Comparison of ENCODE assay signal across 10 cellular contexts in genomic region chr16:23424292-23424958, GRCh38. TPM values are rescaled to one million over a fixed set of nuclear protein-coding genes. Genes with fewer than 3 reads are reported as not detected.
A peak's percentile ranks its signal among the peaks of the same experiment; 100 is the strongest.
DNase-seq lines count a peak whose midpoint lies in the region; ATAC-seq and TF ChIP-seq lines count a peak whose summit lies in the region.
"Had no signal": no experiment of that assay in that cellular context is flagged by ENCODE, and none has a peak within 500 bp of the region (broad histone marks: within the 10 kb centered on the region; RNA-seq: fewer than 3 reads in every experiment).

No MANE protein-coding gene starts in this region.

- POLR2A ChIA-PET in PC-3 (lab: Charles Lee; ENCODE audit: unreplicated experiment) = interaction anchor here (0.6 kb wide), 2 partner anchors 12 to 86 kb away, joined by 4 to 5 read pairs; partner anchors contain the start of gene GGA2

- TF ChIP-seq CTCF in PC-3 (conservative IDR thresholded peaks at IDR 0.05; ENCODE audit: low read depth, low read length) = no peak
- TF ChIP-seq CTCF in testis (IDR thresholded peaks at IDR 0.05) = no peak

- no peak for TF ChIP-seq POLR2A in testis (IDR thresholded peaks at IDR 0.05)

- H3K9me3 ChIP-seq in PC-3 (ENCODE audit: low read length) (no peaks in the 10 kb centered on the region), testis (no peaks in the 10 kb centered on the region)

- CTCF ChIA-PET in PC-3 (lab: Charles Lee) = interaction anchor here (0.5 to 1.8 kb wide), 7 partner anchors 8 to 114 kb away, joined by 3 to 8 read pairs (median 4); no protein-coding TSS in a partner anchor

- 87 to 91% methylated on average over 14 of the region's 14 CpGs for WGBS in testis, 2 donors

- H3K4me3 ChIP-seq in PC-3 (ENCODE audit: low read length) (no peak overlapping the region), testis (no peak overlapping the region)

- peak; percentile 12 for DNase-seq in DMS 273 (lab: John Stamatoyannopoulos, UW; ENCODE audit: unreplicated experiment)
- DNase-seq in DMS 273 treated with DMSO at 0.1 percent for 48 hours (lab: John Stamatoyannopoulos, UW) = no peak
- peak; percentile 84 for DNase-seq in PC-3
- DNase-seq in iris pigment epithelial cell (ENCODE audit: low read depth) = peak; percentile 9
- no peak for DNase-seq in testis
- no peak for DNase-seq in HK-2 (ENCODE audit: unreplicated experiment)
- DNase-seq: 8988T; stimulated activated CD4-positive, alpha-beta T cell treated with anti-CD3 and anti-CD28 coated beads, Interleukin-4, amount 100 ng/mL, for 1 hour had no signal

- H3K27ac ChIP-seq in PC-3 (ENCODE audit: low read length) = peak overlapping the region; percentile 98
- peak overlapping the region; percentile 69 to 86 for H3K27ac ChIP-seq in testis

- H3K79me2 ChIP-seq in PC-3 (ENCODE audit: low read length) = no peaks in the 10 kb centered on the region

- H3F3A ChIP-seq in PC-3 (ENCODE audit: low read length, unreplicated experiment) = no peaks in the 10 kb centered on the region

- peak overlapping the region; percentile 76 for H3K4me2 ChIP-seq in PC-3 (ENCODE audit: low read length)

- peaks cover 19% of the 10 kb centered on the region for H3K4me1 ChIP-seq in PC-3 (ENCODE audit: insufficient read depth, low read length)
- peaks cover 4% of the 10 kb centered on the region for H3K4me1 ChIP-seq in testis

- H2AFZ ChIP-seq in PC-3 (ENCODE audit: low read length) = peak overlapping the region; percentile 67; the same call in 1 of the 2 replicates

- H3K27me3 ChIP-seq in PC-3 (ENCODE audit: low read length) = no peaks in the 10 kb centered on the region
- H3K27me3 ChIP-seq in testis = no peaks in the 10 kb centered on the region

- H3K9me2 ChIP-seq in PC-3 (replicated peaks; ENCODE audit: low read length) = no peaks in the 10 kb centered on the region

- no TSS peak for BruUV-seq in PC-3 (replicated peaks; lab: Mats Ljungman, UMichigan)

- peak overlapping the region; percentile 67 for H3K9ac ChIP-seq in PC-3 (ENCODE audit: low read length)

- intact Hi-C loops in PC-3 (cut with micrococcal nuclease) (loop anchor here (2.0 to 5.0 kb wide), 2 partner anchors 34 to 142 kb away; no protein-coding TSS in a partner anchor), testis (cut with DNase I; ENCODE audit: low total_unique reads) (no loop called here)

- ATAC-seq in PC-3 = peak; percentile 81
- ATAC-seq in HG03196 (IDR thresholded peaks at IDR 0.05; ENCODE audit: unreplicated experiment) = no peak
- no peak for ATAC-seq in GM18909 (IDR thresholded peaks at IDR 0.05; ENCODE audit: poor library complexity, unreplicated experiment)

- H3K36me3 ChIP-seq in PC-3 (ENCODE audit: low read depth, low read length) (no peaks in the 10 kb centered on the region), testis (ENCODE audit: low read depth, missing control alignments) (no peaks in the 10 kb centered on the region)

- no peaks in the 10 kb centered on the region for H4K20me1 ChIP-seq in PC-3 (ENCODE audit: low read length)

RNA-seq across cellular contexts. Expression of gene COG7, which starts 28.6 kb away (rescaled TPM):
- total RNA-seq in PC-3 (2014; rRNA removed) (8.6 and 13.5 TPM in 2 replicates), testis (10 to 100 TPM; 35.1 to 40.7 TPM)
- polyA plus RNA-seq in testis (ENCODE audit: insufficient read depth, low read depth, low replicate concordance) = 21.5 TPM

Comparison
In these comparisons a context has a peak if more than half of its experiments do, and no peak if none do; other contexts are left out.
1. DNase-seq: peak in DMS 273 (single experiment), PC-3 (single experiment) and iris pigment epithelial cell (single experiment); none in DMS 273 treated with DMSO at 0.1 percent for 48 hours (single experiment), testis (single experiment) and HK-2 (single experiment).